ENCODE assay signal across 8 cellular contexts in the genomic region with DNA sequence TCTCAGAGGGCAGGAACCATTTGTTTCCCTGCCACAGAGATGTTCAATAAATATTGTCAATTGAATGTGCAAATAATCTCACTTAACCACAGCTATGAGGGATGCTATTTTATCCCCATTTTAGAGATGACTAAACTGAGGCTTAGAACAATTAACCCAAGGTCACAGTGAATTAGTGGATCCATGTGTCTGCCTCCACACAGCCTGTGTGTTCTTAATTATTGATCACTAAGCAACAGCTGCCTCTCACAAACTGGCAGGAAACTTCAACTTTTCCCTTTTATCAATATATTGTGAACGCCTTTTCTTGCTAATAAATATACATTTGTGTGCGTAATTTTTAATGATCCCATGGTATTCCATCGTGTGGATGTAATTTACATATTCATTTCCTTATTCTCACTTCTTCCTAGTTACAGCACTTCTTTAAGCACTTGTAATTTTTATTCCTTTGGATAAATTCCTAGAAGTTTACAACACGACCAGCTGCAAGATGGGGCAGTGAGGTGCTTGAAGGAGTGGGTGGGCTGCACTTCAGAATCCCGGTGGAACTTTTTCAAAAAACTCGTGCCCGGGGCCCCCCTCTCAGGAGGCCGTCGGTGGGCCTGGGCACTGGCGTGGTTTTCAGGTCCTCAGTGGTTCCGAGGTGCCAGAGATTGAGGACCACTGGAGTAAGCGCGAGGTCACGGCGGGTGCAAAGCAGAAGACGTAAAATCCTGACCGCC. TPM values are rescaled to one million over a fixed set of nuclear protein-coding genes. Genes with fewer than 3 reads are reported as not detected.
A peak's percentile ranks its signal among the peaks of the same experiment; 100 is the strongest.
DNase-seq lines count a peak whose midpoint lies in the region; ATAC-seq, FAIRE-seq and TF ChIP-seq lines count a peak whose summit lies in the region.

No MANE protein-coding gene starts in this region.

- H3K9ac ChIP-seq in astrocyte (ENCODE audit: low read length): peak overlapping the region; percentile 80

- intact Hi-C loops in CD4-positive, alpha-beta memory T cell (cut with micrococcal nuclease): loop anchor here (1.0 kb wide), 2 partner anchors 32 to 83 kb away; a partner anchor contains a TSS
- intact Hi-C loops in lower lobe of right lung (cut with DNase I): no loop called here
- intact Hi-C loops in left colon (cut with DNase I, micrococcal nuclease): no loop called here

- 13 to 17% methylated on average over 10 to 17 of the region's 17 CpGs for WGBS in upper lobe of left lung, 2 donors

- peaks cover 32% of the 10 kb centered on the region for H3K79me2 ChIP-seq in astrocyte (ENCODE audit: insufficient read depth, low read length)

- DNase-seq in CD4-positive, alpha-beta memory T cell: no peak
- DNase-seq in astrocyte (ENCODE audit: low read depth) (peak; percentile 26), lower lobe of right lung (no peak), upper lobe of left lung (no peak), COR-L47 (lab: John Stamatoyannopoulos, UW) (no peak), left lobe of liver (ENCODE audit: low spot score) (no peak), left colon (no peak)

- peak overlapping the region; percentile 36 to 93 for H3K4me3 ChIP-seq in CD4-positive, alpha-beta memory T cell (ENCODE audit: low read length in 2 of 2)
- H3K4me3 ChIP-seq in astrocyte (ENCODE audit: insufficient read depth, low read depth, low read length): peak overlapping the region; percentile 53
- peak overlapping the region; percentile 97 for H3K4me3 ChIP-seq in lower lobe of right lung
- H3K4me3 ChIP-seq in upper lobe of left lung: peak overlapping the region; percentile 52 to 98 (median 80)

- peaks cover 20 to 46% (median 30%) of the 10 kb centered on the region in 4 donors for H3K4me1 Mint-ChIP-seq in CD4-positive, alpha-beta memory T cell
- H3K4me1 Mint-ChIP-seq in astrocyte (ENCODE audit: low read depth, unreplicated experiment): peaks cover 12% of the 10 kb centered on the region

- H3K36me3 ChIP-seq in CD4-positive, alpha-beta memory T cell (ENCODE audit: insufficient read depth, low read length): peaks cover 10% of the 10 kb centered on the region
- H3K36me3 ChIP-seq in astrocyte (ENCODE audit: insufficient read depth, low read length) (peaks cover 8% of the 10 kb centered on the region), lower lobe of right lung (peaks cover 14% of the 10 kb centered on the region), upper lobe of left lung (peaks cover 0 to 10% (median 6%) of the 10 kb centered on the region in 4 donors)

- H3K36me3 Mint-ChIP-seq in CD4-positive, alpha-beta memory T cell: peaks cover 8 to 26% of the 10 kb centered on the region in 2 donors
- peaks cover 14% of the 10 kb centered on the region for H3K36me3 Mint-ChIP-seq in astrocyte (ENCODE audit: low read depth, unreplicated experiment)

- ATAC-seq in HG03135 (IDR thresholded peaks at IDR 0.05; ENCODE audit: unreplicated experiment) (peak; percentile 11), lower lobe of right lung (no peak), upper lobe of left lung (ENCODE audit: low FRiP score in 2 of 2) (no peak), left lobe of liver (no peak), left colon (no peak)

- peaks cover 29% of the 10 kb centered on the region for H4K20me1 ChIP-seq in astrocyte (ENCODE audit: insufficient read depth, low read length)

- H3K4me2 ChIP-seq in astrocyte (ENCODE audit: low read length): peak overlapping the region; percentile 85

- POLR2A ChIA-PET in CD4-positive, alpha-beta memory T cell (lab: Charles Lee; ENCODE audit: partially characterized antibody): interaction anchor here (0.7 to 6.2 kb wide), 36 partner anchors 9 to 881 kb away, joined by 3 to 139 read pairs (median 6); a partner anchor contains a TSS

- H3K27me3 Mint-ChIP-seq in CD4-positive, alpha-beta memory T cell: no peaks in the 10 kb centered on the region
- no peaks in the 10 kb centered on the region for H3K27me3 Mint-ChIP-seq in astrocyte (ENCODE audit: low read depth, unreplicated experiment)

- H3K27ac ChIP-seq in CD4-positive, alpha-beta memory T cell (ENCODE audit: low read depth, low read length): peak overlapping the region; percentile 84
- H3K27ac ChIP-seq in astrocyte (ENCODE audit: low read depth, low read length) (peak overlapping the region; percentile 93), lower lobe of right lung (peak overlapping the region; percentile 95), upper lobe of left lung (peak overlapping the region; percentile 91 to 96 (median 96))

- no peak for FAIRE-seq in astrocyte (lab: Jason Lieb, UNC)

- H3K9me3 Mint-ChIP-seq in CD4-positive, alpha-beta memory T cell: no peaks in the 10 kb centered on the region
- no peaks in the 10 kb centered on the region for H3K9me3 Mint-ChIP-seq in astrocyte (ENCODE audit: unreplicated experiment)

- no peak for TF ChIP-seq POLR2A in upper lobe of left lung (IDR thresholded peaks at IDR 0.05)

- H3K27me3 ChIP-seq in CD4-positive, alpha-beta memory T cell (ENCODE audit: insufficient read depth, low read length): no peaks in the 10 kb centered on the region
- H3K27me3 ChIP-seq in astrocyte (ENCODE audit: insufficient read depth, low read length) (no peaks in the 10 kb centered on the region), lower lobe of right lung (ENCODE audit: low read depth) (no peaks in the 10 kb centered on the region), upper lobe of left lung (no peaks in the 10 kb centered on the region)

- peaks cover 26% of the 10 kb centered on the region for H3K4me1 ChIP-seq in CD4-positive, alpha-beta memory T cell (ENCODE audit: insufficient read depth, low read length)
- H3K4me1 ChIP-seq in astrocyte (ENCODE audit: insufficient read depth, low read length): peaks cover 18% of the 10 kb centered on the region
- peaks cover 26% of the 10 kb centered on the region for H3K4me1 ChIP-seq in lower lobe of right lung
- H3K4me1 ChIP-seq in upper lobe of left lung: peaks cover 10 to 40% (median 15%) of the 10 kb centered on the region in 4 donors

- CTCF ChIA-PET in CD4-positive, alpha-beta memory T cell (lab: Charles Lee; ENCODE audit: partially characterized antibody): interaction anchor here (1.0 to 3.3 kb wide), 8 partner anchors 10 to 133 kb away, joined by 3 to 18 read pairs (median 4); a partner anchor contains a TSS

- TF ChIP-seq CTCF in astrocyte (IDR thresholded peaks at IDR 0.05; ENCODE audit: insufficient read depth, low read depth, low read length) (no peak), lower lobe of right lung (IDR thresholded peaks at IDR 0.05) (no peak), upper lobe of left lung (IDR thresholded peaks at IDR 0.05) (no peak)

- no peak for TF ChIP-seq EP300 in upper lobe of left lung (IDR thresholded peaks at IDR 0.05)

- no peaks in the 10 kb centered on the region for H3K9me3 ChIP-seq in CD4-positive, alpha-beta memory T cell (ENCODE audit: control insufficient read depth in 1 of 2, low read length in 2 of 2)
- H3K9me3 ChIP-seq in astrocyte (ENCODE audit: insufficient read depth, low read depth, low read length) (no peaks in the 10 kb centered on the region), lower lobe of right lung (no peaks in the 10 kb centered on the region), upper lobe of left lung (no peaks in the 10 kb centered on the region)

- H3K27ac Mint-ChIP-seq in CD4-positive, alpha-beta memory T cell: peak overlapping the region; percentile 98 to 100 (median 99)
- peak overlapping the region; percentile 94 for H3K27ac Mint-ChIP-seq in astrocyte (ENCODE audit: unreplicated experiment)

- H2AFZ ChIP-seq in astrocyte (ENCODE audit: low read depth, low read length): peak overlapping the region; percentile 73

- peak overlapping the region; percentile 92 to 97 (median 95) for H3K4me3 Mint-ChIP-seq in CD4-positive, alpha-beta memory T cell
- peak overlapping the region; percentile 87 for H3K4me3 Mint-ChIP-seq in astrocyte (ENCODE audit: unreplicated experiment)

RNA-seq across cellular contexts. Expression of a gene that starts 0.9 kb away (rescaled TPM):
- total RNA-seq in CD4-positive, alpha-beta memory T cell: 100 to 1,000 TPM; 109 to 112 TPM
- polyA plus RNA-seq in CD4-positive, alpha-beta memory T cell: 10 to 100 TPM; 14.5 to 23.6 TPM
- 72.5 and 83.9 TPM in 2 replicates for total RNA-seq in astrocyte
- total RNA-seq in lower lobe of right lung: 132 TPM
- 100 to 1,000 TPM; 124 to 175 (median 145) TPM for total RNA-seq in upper lobe of left lung
- 30.4 TPM for total RNA-seq in left lobe of liver
- total RNA-seq in left colon: 100 to 1,000 TPM; 172 to 215 TPM

RNA-seq across cellular contexts. Expression of a gene that starts 31.5 kb away (rescaled TPM):
- total RNA-seq in CD4-positive, alpha-beta memory T cell: 10 to 100 TPM; 23.2 to 27.8 TPM
- 1 to 10 TPM; 1.2 to 2.7 TPM for polyA plus RNA-seq in CD4-positive, alpha-beta memory T cell
- total RNA-seq in astrocyte (7.7 and 11.3 TPM in 2 replicates), lower lobe of right lung (7.9 TPM), upper lobe of left lung (10 to 100 TPM in 2 of 6 donors, 1 to 10 TPM in 4; 5.5 to 12.6 (median 8.8) TPM), left lobe of liver (5.1 TPM), left colon (10 to 100 TPM in 1 of 2 donors, 1 to 10 TPM in 1; 8.8 to 11.0 TPM)
